ENCODE assay signal across 14 cellular contexts in the genomic region with DNA sequence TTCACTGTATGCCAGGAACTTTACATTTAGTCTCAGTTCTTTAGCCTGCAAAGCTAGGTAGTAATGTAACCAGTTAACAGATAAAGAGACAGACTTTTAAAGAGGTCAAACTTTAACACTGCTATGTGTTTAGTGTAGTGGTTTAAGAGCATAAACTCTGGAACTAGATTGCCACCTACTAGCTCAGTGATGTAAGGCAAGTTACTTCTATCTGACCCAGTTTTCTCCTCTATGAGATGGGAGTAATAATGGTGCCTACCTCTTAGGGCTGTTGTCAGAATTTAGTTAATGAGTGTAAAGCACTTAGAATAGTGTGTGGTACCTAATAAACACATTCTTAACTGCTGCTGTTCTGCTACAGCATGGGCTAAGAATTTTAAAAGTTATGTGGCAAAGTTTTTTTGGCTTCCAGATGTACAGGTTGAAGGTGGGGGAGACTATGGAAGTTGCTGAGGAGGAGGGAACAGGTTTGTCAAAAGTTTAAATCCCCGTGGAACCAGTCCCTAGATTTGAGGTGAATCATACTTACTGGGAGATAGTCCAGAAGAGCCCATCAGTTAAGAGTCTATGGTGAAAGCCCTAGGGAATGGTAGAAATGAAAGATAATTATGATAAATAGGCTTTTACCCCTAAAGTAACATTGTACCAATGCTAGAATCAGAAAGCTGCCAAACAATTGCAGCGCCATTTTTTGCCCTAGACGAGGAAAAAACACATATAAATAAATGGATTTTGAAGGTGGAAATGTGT. TPM values are rescaled to one million over a fixed set of nuclear protein-coding genes. Genes with fewer than 3 reads are reported as not detected.
DNase-seq lines count a peak whose midpoint lies in the region; ATAC-seq and TF ChIP-seq lines count a peak whose summit lies in the region.
"Had no signal": no experiment of that assay in that cellular context is flagged by ENCODE, and none has a peak within 500 bp of the region (broad histone marks: within the 10 kb centered on the region; RNA-seq: fewer than 3 reads in every experiment).

No MANE protein-coding gene starts in this region.

- H3K9me3 Mint-ChIP-seq in MCF 10A (ENCODE audit: unreplicated experiment) (no peaks in the 10 kb centered on the region), CD14-positive monocyte (peaks cover 0 to 2% (median 0%) of the 10 kb centered on the region in 7 donors), WTC11 (no peaks in the 10 kb centered on the region)

- CTCF ChIA-PET in MCF 10A (lab: Yijun Ruan, JAX): interaction anchor here (0.9 to 1.0 kb wide), 3 partner anchors 8 to 135 kb away, joined by 3 to 5 read pairs (median 4); no protein-coding TSS in a partner anchor
- CTCF ChIA-PET in WTC11 (lab: Charles Lee): interaction anchor here (0.6 to 1.1 kb wide), 2 partner anchors 12 to 52 kb away, joined by 3 read pairs; no protein-coding TSS in a partner anchor

- no peak for TF ChIP-seq POLR2A in breast epithelium (IDR thresholded peaks at IDR 0.05)

- POLR2A ChIA-PET in MCF 10A (lab: Yijun Ruan, JAX) (interaction anchor here (0.7 to 5.7 kb wide), 2 partner anchors 10 to 13 kb away, joined by 5 to 47 read pairs; a partner anchor contains a TSS), WTC11 (lab: Charles Lee) (interaction anchor here (0.6 kb wide), 1 partner anchor 13 kb away, joined by 3 read pairs; no protein-coding TSS in a partner anchor)

- intact Hi-C loops in MCF 10A (cut with micrococcal nuclease): no loop called here
- intact Hi-C loops in breast epithelium (cut with DNase I; ENCODE audit: low total_unique reads): loop anchor here (2.0 kb wide), 1 partner anchor 47 kb away; no protein-coding TSS in a partner anchor
- intact Hi-C loops in CD14-positive monocyte (cut with micrococcal nuclease): no loop called here

- H3K9me3 ChIP-seq in breast epithelium (no peaks in the 10 kb centered on the region), T-helper 17 cell (ENCODE audit: control insufficient read depth, low read length, poor library complexity, severe bottlenecking) (no peaks in the 10 kb centered on the region)
- no peaks in the 10 kb centered on the region for H3K9me3 ChIP-seq in effector memory CD4-positive, alpha-beta T cell (ENCODE audit: control insufficient read depth, low read length)

- no peaks in the 10 kb centered on the region for H3K36me3 ChIP-seq in breast epithelium
- peaks cover 4% of the 10 kb centered on the region for H3K36me3 ChIP-seq in effector memory CD4-positive, alpha-beta T cell (ENCODE audit: control insufficient read depth, insufficient read depth, low read length)

- ATAC-seq in T-helper 17 cell: peak; percentile 27
- ATAC-seq in WTC11: no peak
- ATAC-seq in HG02759 (IDR thresholded peaks at IDR 0.05; ENCODE audit: unreplicated experiment): no peak

- no TSS peak for BruUV-seq in MCF 10A (replicated peaks; lab: Mats Ljungman, UMichigan)

- peaks cover 44% of the 10 kb centered on the region for H3K4me1 Mint-ChIP-seq in MCF 10A (ENCODE audit: insufficient read depth, unreplicated experiment)
- peaks cover 45% of the 10 kb centered on the region for H3K4me1 Mint-ChIP-seq in T-helper 17 cell
- H3K4me1 Mint-ChIP-seq in CD14-positive monocyte: peaks cover 28% of the 10 kb centered on the region
- H3K4me1 Mint-ChIP-seq in WTC11: peaks cover 19% of the 10 kb centered on the region

- H3K36me3 Mint-ChIP-seq in MCF 10A (ENCODE audit: insufficient read depth, unreplicated experiment) (no peaks in the 10 kb centered on the region), T-helper 17 cell (ENCODE audit: low read depth) (no peaks in the 10 kb centered on the region), CD14-positive monocyte (peaks cover 26 to 28% of the 10 kb centered on the region in 2 donors), WTC11 (no peaks in the 10 kb centered on the region)

- no peaks in the 10 kb centered on the region for H3K27me3 ChIP-seq in breast epithelium
- H3K27me3 ChIP-seq in effector memory CD4-positive, alpha-beta T cell (replicated peaks; ENCODE audit: control insufficient read depth, insufficient read depth, low read length, poor library complexity, severe bottlenecking): no peaks in the 10 kb centered on the region

- H3K4me1 ChIP-seq in breast epithelium: no peaks in the 10 kb centered on the region
- peaks cover 4% of the 10 kb centered on the region for H3K4me1 ChIP-seq in effector memory CD4-positive, alpha-beta T cell (ENCODE audit: control insufficient read depth, insufficient read depth, low read length, poor library complexity, severe bottlenecking)

- TF ChIP-seq CTCF in MCF 10A (IDR thresholded peaks at IDR 0.05; ENCODE audit: unreplicated experiment): no peak
- TF ChIP-seq CTCF in breast epithelium (IDR thresholded peaks at IDR 0.05): no peak
- no peak for TF ChIP-seq CTCF in fibroblast of villous mesenchyme (IDR thresholded peaks at IDR 0.05; ENCODE audit: insufficient read depth, low read depth, low read length)
- TF ChIP-seq CTCF in CD14-positive monocyte (IDR thresholded peaks at IDR 0.05): no peak
- no peak for TF ChIP-seq CTCF in WTC11 (IDR thresholded peaks at IDR 0.05)

- H3K27ac ChIP-seq in breast epithelium: peak overlapping the region in 1 of 2 donors; percentile 8
- H3K27ac ChIP-seq in effector memory CD4-positive, alpha-beta T cell (ENCODE audit: insufficient read depth, low read length, poor library complexity, severe bottlenecking): no peak overlapping the region

- H3K4me3 ChIP-seq in breast epithelium: no peak overlapping the region
- H3K4me3 ChIP-seq in fibroblast of villous mesenchyme (ENCODE audit: low read depth, low read length): no peak overlapping the region
- H3K4me3 ChIP-seq in effector memory CD4-positive, alpha-beta T cell (ENCODE audit: insufficient read depth, low read depth, low read length, poor library complexity, severe bottlenecking): no peak overlapping the region

- H3K27me3 Mint-ChIP-seq in MCF 10A (ENCODE audit: insufficient read depth, unreplicated experiment) (no peaks in the 10 kb centered on the region), T-helper 17 cell (no peaks in the 10 kb centered on the region), CD14-positive monocyte (ENCODE audit: low read depth in 3 of 3) (no peaks in the 10 kb centered on the region), WTC11 (ENCODE audit: low read depth) (no peaks in the 10 kb centered on the region)

- no peak overlapping the region for H3K27ac Mint-ChIP-seq in MCF 10A (ENCODE audit: low read depth, unreplicated experiment)
- H3K27ac Mint-ChIP-seq in T-helper 17 cell: no peak overlapping the region
- H3K27ac Mint-ChIP-seq in CD14-positive monocyte: peak overlapping the region in 1 of 7 donors; percentile 79
- no peak overlapping the region for H3K27ac Mint-ChIP-seq in WTC11

- peak; percentile 46 for DNase-seq in MCF 10A (ENCODE audit: unreplicated experiment)
- DNase-seq in breast epithelium (ENCODE audit: low spot score in 2 of 2): no peak
- no peak for DNase-seq in T-helper 17 cell
- DNase-seq in fibroblast of villous mesenchyme (ENCODE audit: low read depth): peak; percentile 50
- DNase-seq in effector memory CD4-positive, alpha-beta T cell: no peak
- no peak for DNase-seq in CD14-positive monocyte (ENCODE audit: low spot score)
- DNase-seq in WTC11 (ENCODE audit: low spot score): no peak
- DNase-seq: activated CD4-positive, alpha-beta T cell treated with anti-CD3 and anti-CD28 coated beads, Interleukin-2, amount 50 U/mL, for 4 hours; activated effector memory CD4-positive, alpha-beta T cell treated with Interleukin-2 at 50 U/mL for 16 hours; NCI-H1092; NCI-H345; occipital lobe; T1000 had no signal

- H3K4me3 Mint-ChIP-seq in MCF 10A (ENCODE audit: unreplicated experiment) (no peak overlapping the region), T-helper 17 cell (peak overlapping the region; percentile 22), CD14-positive monocyte (no peak overlapping the region), WTC11 (no peak overlapping the region)

TF ChIP-seq in WTC11, 78 proteins besides CTCF, POLR2A, EP300 and RAD21 (continues in another document):
- TF ChIP-seq SP1 (CRISPR knock-in tag; conservative IDR thresholded peaks at IDR 0.05) (no peak), HMGA2 (CRISPR knock-in tag; IDR thresholded peaks at IDR 0.05) (no peak), TP53 (CRISPR knock-in tag; IDR thresholded peaks at IDR 0.05) (no peak)
- TF ChIP-seq, protein P1, sequence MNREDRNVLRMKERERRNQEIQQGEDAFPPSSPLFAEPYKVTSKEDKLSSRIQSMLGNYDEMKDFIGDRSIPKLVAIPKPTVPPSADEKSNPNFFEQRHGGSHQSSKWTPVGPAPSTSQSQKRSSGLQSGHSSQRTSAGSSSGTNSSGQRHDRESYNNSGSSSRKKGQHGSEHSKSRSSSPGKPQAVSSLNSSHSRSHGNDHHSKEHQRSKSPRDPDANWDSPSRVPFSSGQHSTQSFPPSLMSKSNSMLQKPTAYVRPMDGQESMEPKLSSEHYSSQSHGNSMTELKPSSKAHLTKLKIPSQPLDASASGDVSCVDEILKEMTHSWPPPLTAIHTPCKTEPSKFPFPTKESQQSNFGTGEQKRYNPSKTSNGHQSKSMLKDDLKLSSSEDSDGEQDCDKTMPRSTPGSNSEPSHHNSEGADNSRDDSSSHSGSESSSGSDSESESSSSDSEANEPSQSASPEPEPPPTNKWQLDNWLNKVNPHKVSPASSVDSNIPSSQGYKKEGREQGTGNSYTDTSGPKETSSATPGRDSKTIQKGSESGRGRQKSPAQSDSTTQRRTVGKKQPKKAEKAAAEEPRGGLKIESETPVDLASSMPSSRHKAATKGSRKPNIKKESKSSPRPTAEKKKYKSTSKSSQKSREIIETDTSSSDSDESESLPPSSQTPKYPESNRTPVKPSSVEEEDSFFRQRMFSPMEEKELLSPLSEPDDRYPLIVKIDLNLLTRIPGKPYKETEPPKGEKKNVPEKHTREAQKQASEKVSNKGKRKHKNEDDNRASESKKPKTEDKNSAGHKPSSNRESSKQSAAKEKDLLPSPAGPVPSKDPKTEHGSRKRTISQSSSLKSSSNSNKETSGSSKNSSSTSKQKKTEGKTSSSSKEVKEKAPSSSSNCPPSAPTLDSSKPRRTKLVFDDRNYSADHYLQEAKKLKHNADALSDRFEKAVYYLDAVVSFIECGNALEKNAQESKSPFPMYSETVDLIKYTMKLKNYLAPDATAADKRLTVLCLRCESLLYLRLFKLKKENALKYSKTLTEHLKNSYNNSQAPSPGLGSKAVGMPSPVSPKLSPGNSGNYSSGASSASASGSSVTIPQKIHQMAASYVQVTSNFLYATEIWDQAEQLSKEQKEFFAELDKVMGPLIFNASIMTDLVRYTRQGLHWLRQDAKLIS (CRISPR knock-in tag; IDR thresholded peaks at IDR 0.05; ENCODE audit: borderline replicate concordance): no peak
- TF ChIP-seq, protein P2, sequence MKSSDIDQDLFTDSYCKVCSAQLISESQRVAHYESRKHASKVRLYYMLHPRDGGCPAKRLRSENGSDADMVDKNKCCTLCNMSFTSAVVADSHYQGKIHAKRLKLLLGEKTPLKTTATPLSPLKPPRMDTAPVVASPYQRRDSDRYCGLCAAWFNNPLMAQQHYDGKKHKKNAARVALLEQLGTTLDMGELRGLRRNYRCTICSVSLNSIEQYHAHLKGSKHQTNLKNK (CRISPR knock-in tag; IDR thresholded peaks at IDR 0.05): no peak

RNA-seq across cellular contexts. Expression of a gene that starts 13.9 kb away (rescaled TPM):
- total RNA-seq in MCF 10A (2022) (31.2 and 36.2 TPM in 2 replicates), breast epithelium (10 to 100 TPM; 12.1 to 19.8 (median 16.5) TPM), T-helper 17 cell (10 to 100 TPM; 37.8 to 51.6 TPM), fibroblast of villous mesenchyme (14.2 and 16.4 TPM in 2 replicates), WTC11 (2021) (20.1 to 24.0 TPM (median 21.1 TPM) in 3 replicates)
- 1 to 10 TPM; 5.1 to 5.7 TPM for polyA plus RNA-seq in CD14-positive monocyte

Comparison
In these comparisons a context has a peak if more than half of its experiments do, and no peak if none do; other contexts are left out.
1. DNase-seq: peak in MCF 10A (single experiment) and fibroblast of villous mesenchyme (single experiment); none in breast epithelium (0 of 2), T-helper 17 cell (0 of 3), effector memory CD4-positive, alpha-beta T cell (0 of 3), CD14-positive monocyte (single experiment) and WTC11 (single experiment).